ENCODE assay signal across 28 cellular contexts in the genomic region with DNA sequence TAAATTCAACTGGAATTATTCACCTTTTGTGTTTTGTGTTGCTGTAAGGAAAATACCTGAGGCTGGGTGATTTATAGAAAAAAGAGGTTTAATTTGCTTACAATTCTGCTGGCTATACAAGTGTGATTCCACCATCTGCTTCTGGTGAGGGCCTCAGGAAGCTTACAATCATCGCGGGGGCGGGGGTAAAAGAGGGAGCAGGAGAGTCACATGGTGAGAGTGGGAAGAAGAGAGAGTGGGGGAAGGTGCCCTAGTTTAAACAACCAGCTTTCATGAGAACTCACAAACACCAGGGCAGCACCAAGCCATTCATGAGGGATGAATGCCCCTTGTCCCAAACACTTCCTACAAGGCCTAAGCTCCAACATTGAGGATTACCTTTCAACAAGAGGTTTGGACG.
"Had no signal": no experiment of that assay in that cellular context is flagged by ENCODE, and none has a peak within 500 bp of the region (broad histone marks: within the 10 kb centered on the region; RNA-seq: fewer than 3 reads in every experiment).

No MANE protein-coding gene starts in this region.

- H3K27me3 ChIP-seq: colonic mucosa, esophagus squamous epithelium, gastrocnemius medialis, hepatocyte had no signal

- H3K4me1 Mint-ChIP-seq: immature natural killer cell; naive thymus-derived CD4-positive, alpha-beta T cell had no signal

- DNase-seq: colonic mucosa; cortex of kidney; effector CD8-positive, alpha-beta T cell; effector memory CD8-positive, alpha-beta T cell; endodermal cell; erythroblast; esophagus squamous epithelium; foreskin fibroblast; foreskin melanocyte; gastrocnemius medialis; glutamatergic neuron; head of caudate nucleus; hypothalamus; immature natural killer cell; islet precursor cell; kidney; kidney glomerular epithelial cell; left colon; left ventricle myocardium inferior; lower lobe of right lung; mesenchymal stem cell; midbrain; naive thymus-derived CD4-positive, alpha-beta T cell had no signal

- H3K4me3 Mint-ChIP-seq: dendritic cell treated with granulocyte-macrophage colony-stimulating factor and Interleukin-4, amounts not matched to agents 40 ng/mL and 50 ng/mL, for 4 days; effector memory CD8-positive, alpha-beta T cell; endodermal cell; immature natural killer cell; naive thymus-derived CD4-positive, alpha-beta T cell had no signal

- H3K36me3 ChIP-seq: colonic mucosa, esophagus squamous epithelium, gastrocnemius medialis, left ventricle myocardium inferior, lower lobe of right lung had no signal

- H3K27ac ChIP-seq: colonic mucosa, epithelial cell of prostate, esophagus squamous epithelium, gastrocnemius medialis, hepatocyte, left ventricle myocardium inferior, lower lobe of right lung had no signal

- H3K4me1 ChIP-seq: colonic mucosa, esophagus squamous epithelium, gastrocnemius medialis, left ventricle myocardium inferior, lower lobe of right lung had no signal

- H3K27ac Mint-ChIP-seq: dendritic cell treated with granulocyte-macrophage colony-stimulating factor and Interleukin-4, amounts not matched to agents 40 ng/mL and 50 ng/mL, for 4 days; effector memory CD8-positive, alpha-beta T cell; endodermal cell; immature natural killer cell; naive thymus-derived CD4-positive, alpha-beta T cell had no signal

- H3K36me3 Mint-ChIP-seq: naive thymus-derived CD4-positive, alpha-beta T cell had no signal

- H3K4me3 ChIP-seq: colonic mucosa, esophagus squamous epithelium, gastrocnemius medialis, hepatocyte, left ventricle myocardium inferior, lower lobe of right lung had no signal

- H3K9me3 ChIP-seq: colonic mucosa, esophagus squamous epithelium, gastrocnemius medialis, lower lobe of right lung had no signal

- H3K27me3 Mint-ChIP-seq: dendritic cell treated with granulocyte-macrophage colony-stimulating factor and Interleukin-4, amounts not matched to agents 40 ng/mL and 50 ng/mL, for 4 days; effector memory CD8-positive, alpha-beta T cell; naive thymus-derived CD4-positive, alpha-beta T cell had no signal

- H3K9me3 Mint-ChIP-seq: endodermal cell had no signal

- ATAC-seq: effector memory CD8-positive, alpha-beta T cell; esophagus mucosa; gastrocnemius medialis; left colon; left lobe of liver; lower lobe of right lung; naive thymus-derived CD4-positive, alpha-beta T cell had no signal
